In the genomic region with DNA sequence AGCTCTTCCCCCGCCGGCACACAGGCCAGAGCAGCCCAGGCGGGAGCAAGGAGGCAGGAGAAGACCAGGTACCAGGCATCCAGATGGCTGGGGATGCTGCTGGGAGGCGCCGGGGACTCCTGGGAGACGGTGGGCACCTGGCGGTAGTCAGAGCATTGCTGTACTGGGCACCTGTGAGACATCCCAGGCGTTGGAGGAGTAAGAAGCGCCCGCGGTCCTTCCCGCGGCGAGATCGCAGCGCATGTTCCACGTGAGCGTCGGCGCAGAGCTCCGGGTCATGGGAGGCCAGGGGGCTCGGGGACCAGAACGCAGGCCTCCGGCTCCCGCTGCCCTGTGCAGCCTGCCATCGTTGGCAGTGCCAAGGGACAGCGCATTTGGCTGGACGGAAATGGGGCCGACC, we compare ENCODE assay signal across 1 cellular context.
TF ChIP-seq lines count a peak whose summit lies in the region.

No MANE protein-coding gene starts in this region.

TF ChIP-seq in GM23338, 12 proteins besides CTCF, POLR2A, EP300 and RAD21 (continued from another document):
- TF ChIP-seq, protein P1, sequence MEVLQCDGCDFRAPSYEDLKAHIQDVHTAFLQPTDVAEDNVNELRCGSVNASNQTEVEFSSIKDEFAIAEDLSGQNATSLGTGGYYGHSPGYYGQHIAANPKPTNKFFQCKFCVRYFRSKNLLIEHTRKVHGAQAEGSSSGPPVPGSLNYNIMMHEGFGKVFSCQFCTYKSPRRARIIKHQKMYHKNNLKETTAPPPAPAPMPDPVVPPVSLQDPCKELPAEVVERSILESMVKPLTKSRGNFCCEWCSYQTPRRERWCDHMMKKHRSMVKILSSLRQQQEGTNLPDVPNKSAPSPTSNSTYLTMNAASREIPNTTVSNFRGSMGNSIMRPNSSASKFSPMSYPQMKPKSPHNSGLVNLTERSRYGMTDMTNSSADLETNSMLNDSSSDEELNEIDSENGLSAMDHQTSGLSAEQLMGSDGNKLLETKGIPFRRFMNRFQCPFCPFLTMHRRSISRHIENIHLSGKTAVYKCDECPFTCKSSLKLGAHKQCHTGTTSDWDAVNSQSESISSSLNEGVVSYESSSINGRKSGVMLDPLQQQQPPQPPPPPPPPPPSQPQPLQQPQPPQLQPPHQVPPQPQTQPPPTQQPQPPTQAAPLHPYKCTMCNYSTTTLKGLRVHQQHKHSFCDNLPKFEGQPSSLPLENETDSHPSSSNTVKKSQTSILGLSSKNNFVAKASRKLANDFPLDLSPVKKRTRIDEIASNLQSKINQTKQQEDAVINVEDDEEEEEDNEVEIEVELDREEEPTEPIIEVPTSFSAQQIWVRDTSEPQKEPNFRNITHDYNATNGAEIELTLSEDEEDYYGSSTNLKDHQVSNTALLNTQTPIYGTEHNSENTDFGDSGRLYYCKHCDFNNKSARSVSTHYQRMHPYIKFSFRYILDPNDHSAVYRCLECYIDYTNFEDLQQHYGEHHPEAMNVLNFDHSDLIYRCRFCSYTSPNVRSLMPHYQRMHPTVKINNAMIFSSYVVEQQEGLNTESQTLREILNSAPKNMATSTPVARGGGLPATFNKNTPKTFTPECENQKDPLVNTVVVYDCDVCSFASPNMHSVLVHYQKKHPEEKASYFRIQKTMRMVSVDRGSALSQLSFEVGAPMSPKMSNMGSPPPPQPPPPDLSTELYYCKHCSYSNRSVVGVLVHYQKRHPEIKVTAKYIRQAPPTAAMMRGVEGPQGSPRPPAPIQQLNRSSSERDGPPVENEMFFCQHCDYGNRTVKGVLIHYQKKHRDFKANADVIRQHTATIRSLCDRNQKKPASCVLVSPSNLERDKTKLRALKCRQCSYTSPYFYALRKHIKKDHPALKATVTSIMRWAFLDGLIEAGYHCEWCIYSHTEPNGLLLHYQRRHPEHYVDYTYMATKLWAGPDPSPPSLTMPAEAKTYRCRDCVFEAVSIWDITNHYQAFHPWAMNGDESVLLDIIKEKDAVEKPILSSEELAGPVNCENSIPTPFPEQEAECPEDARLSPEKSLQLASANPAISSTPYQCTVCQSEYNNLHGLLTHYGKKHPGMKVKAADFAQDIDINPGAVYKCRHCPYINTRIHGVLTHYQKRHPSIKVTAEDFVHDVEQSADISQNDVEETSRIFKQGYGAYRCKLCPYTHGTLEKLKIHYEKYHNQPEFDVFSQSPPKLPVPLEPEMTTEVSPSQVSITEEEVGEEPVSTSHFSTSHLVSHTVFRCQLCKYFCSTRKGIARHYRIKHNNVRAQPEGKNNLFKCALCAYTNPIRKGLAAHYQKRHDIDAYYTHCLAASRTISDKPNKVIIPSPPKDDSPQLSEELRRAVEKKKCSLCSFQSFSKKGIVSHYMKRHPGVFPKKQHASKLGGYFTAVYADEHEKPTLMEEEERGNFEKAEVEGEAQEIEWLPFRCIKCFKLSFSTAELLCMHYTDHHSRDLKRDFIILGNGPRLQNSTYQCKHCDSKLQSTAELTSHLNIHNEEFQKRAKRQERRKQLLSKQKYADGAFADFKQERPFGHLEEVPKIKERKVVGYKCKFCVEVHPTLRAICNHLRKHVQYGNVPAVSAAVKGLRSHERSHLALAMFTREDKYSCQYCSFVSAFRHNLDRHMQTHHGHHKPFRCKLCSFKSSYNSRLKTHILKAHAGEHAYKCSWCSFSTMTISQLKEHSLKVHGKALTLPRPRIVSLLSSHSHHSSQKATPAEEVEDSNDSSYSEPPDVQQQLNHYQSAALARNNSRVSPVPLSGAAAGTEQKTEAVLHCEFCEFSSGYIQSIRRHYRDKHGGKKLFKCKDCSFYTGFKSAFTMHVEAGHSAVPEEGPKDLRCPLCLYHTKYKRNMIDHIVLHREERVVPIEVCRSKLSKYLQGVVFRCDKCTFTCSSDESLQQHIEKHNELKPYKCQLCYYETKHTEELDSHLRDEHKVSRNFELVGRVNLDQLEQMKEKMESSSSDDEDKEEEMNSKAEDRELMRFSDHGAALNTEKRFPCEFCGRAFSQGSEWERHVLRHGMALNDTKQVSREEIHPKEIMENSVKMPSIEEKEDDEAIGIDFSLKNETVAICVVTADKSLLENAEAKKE (CRISPR knock-in tag; IDR thresholded peaks at IDR 0.05): no peak
- TF ChIP-seq ZNF331 (CRISPR knock-in tag; IDR thresholded peaks at IDR 0.05; ENCODE audit: low read depth): no peak
- TF ChIP-seq ZNF114 (CRISPR knock-in tag; IDR thresholded peaks at IDR 0.05): no peak
- TF ChIP-seq, protein P2, sequence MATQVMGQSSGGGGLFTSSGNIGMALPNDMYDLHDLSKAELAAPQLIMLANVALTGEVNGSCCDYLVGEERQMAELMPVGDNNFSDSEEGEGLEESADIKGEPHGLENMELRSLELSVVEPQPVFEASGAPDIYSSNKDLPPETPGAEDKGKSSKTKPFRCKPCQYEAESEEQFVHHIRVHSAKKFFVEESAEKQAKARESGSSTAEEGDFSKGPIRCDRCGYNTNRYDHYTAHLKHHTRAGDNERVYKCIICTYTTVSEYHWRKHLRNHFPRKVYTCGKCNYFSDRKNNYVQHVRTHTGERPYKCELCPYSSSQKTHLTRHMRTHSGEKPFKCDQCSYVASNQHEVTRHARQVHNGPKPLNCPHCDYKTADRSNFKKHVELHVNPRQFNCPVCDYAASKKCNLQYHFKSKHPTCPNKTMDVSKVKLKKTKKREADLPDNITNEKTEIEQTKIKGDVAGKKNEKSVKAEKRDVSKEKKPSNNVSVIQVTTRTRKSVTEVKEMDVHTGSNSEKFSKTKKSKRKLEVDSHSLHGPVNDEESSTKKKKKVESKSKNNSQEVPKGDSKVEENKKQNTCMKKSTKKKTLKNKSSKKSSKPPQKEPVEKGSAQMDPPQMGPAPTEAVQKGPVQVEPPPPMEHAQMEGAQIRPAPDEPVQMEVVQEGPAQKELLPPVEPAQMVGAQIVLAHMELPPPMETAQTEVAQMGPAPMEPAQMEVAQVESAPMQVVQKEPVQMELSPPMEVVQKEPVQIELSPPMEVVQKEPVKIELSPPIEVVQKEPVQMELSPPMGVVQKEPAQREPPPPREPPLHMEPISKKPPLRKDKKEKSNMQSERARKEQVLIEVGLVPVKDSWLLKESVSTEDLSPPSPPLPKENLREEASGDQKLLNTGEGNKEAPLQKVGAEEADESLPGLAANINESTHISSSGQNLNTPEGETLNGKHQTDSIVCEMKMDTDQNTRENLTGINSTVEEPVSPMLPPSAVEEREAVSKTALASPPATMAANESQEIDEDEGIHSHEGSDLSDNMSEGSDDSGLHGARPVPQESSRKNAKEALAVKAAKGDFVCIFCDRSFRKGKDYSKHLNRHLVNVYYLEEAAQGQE (IDR thresholded peaks at IDR 0.05; ENCODE audit: unreplicated experiment): no peak
- no peak for TF ChIP-seq JUNB (IDR thresholded peaks at IDR 0.05; ENCODE audit: unreplicated experiment)
